ENCODE assay signal across 1 cellular context in the genomic region with DNA sequence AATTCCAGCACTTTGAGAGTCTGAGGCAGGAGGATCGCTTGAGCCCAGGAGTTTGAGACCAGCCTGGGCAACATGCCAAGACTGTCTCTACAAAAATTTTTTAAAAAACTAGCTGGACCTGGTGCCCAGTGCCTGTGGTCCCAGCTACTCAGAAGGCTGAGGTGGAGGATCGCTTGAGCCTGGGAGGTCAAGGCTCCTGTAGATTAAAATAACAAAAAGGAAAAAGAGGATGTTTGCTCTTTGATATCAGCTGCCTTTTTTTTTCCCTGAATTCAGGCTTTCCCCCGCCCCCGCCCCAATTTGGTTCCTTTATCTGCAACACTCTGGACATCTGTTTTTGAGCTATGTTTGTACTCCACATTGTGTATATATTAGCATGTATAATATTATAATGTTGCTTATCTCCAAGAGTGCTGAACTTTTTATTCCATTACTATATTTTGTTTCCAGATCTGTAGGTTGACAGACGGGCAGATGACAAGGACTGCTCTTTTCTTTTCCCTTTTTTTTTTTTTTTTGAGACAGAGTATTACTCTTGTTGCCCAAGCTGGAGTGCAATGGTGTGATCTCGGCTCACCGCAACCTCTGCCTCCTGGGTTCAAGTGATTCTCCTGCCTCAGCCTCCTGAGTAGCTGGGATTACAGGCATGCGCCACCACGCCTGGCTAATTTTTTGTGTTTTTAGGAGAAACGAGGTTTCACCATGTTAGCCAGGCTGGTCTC.
A peak's percentile ranks its signal among the peaks of the same experiment; 100 is the strongest.
TF ChIP-seq lines count a peak whose summit lies in the region.

No MANE protein-coding gene starts in this region.

TF ChIP-seq in K562, 482 proteins besides CTCF, POLR2A, EP300 and RAD21 (continued from another document and continues in another):
- TF ChIP-seq, protein P1, sequence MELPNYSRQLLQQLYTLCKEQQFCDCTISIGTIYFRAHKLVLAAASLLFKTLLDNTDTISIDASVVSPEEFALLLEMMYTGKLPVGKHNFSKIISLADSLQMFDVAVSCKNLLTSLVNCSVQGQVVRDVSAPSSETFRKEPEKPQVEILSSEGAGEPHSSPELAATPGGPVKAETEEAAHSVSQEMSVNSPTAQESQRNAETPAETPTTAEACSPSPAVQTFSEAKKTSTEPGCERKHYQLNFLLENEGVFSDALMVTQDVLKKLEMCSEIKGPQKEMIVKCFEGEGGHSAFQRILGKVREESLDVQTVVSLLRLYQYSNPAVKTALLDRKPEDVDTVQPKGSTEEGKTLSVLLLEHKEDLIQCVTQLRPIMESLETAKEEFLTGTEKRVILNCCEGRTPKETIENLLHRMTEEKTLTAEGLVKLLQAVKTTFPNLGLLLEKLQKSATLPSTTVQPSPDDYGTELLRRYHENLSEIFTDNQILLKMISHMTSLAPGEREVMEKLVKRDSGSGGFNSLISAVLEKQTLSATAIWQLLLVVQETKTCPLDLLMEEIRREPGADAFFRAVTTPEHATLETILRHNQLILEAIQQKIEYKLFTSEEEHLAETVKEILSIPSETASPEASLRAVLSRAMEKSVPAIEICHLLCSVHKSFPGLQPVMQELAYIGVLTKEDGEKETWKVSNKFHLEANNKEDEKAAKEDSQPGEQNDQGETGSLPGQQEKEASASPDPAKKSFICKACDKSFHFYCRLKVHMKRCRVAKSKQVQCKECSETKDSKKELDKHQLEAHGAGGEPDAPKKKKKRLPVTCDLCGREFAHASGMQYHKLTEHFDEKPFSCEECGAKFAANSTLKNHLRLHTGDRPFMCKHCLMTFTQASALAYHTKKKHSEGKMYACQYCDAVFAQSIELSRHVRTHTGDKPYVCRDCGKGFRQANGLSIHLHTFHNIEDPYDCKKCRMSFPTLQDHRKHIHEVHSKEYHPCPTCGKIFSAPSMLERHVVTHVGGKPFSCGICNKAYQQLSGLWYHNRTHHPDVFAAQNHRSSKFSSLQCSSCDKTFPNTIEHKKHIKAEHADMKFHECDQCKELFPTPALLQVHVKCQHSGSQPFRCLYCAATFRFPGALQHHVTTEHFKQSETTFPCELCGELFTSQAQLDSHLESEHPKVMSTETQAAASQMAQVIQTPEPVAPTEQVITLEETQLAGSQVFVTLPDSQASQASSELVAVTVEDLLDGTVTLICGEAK (IDR thresholded peaks at IDR 0.05), result peak; percentile 56; the same call in 1 of the 2 replicates
- TF ChIP-seq, protein P1 (CRISPR knock-in tag; IDR thresholded peaks at IDR 0.05), result no peak
- no peak for TF ChIP-seq MIER1 (IDR thresholded peaks at IDR 0.05; ENCODE audit: low read depth)
- TF ChIP-seq, protein P2, sequence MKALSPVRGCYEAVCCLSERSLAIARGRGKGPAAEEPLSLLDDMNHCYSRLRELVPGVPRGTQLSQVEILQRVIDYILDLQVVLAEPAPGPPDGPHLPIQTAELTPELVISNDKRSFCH (CRISPR knock-in tag; IDR thresholded peaks at IDR 0.05), result no peak
- TF ChIP-seq, protein P2 (tag; IDR thresholded peaks at IDR 0.05), result no peak
- no peak for TF ChIP-seq TGIF2 (CRISPR knock-in tag; IDR thresholded peaks at IDR 0.05)
- peak; percentile 71 for TF ChIP-seq MEIS2 (IDR thresholded peaks at IDR 0.05; ENCODE audit: partially characterized antibody)
- peak; percentile 32; the same call in 1 of the 2 replicates for TF ChIP-seq SMARCC2 (IDR thresholded peaks at IDR 0.05; ENCODE audit: low read depth)
- TF ChIP-seq, protein P3, sequence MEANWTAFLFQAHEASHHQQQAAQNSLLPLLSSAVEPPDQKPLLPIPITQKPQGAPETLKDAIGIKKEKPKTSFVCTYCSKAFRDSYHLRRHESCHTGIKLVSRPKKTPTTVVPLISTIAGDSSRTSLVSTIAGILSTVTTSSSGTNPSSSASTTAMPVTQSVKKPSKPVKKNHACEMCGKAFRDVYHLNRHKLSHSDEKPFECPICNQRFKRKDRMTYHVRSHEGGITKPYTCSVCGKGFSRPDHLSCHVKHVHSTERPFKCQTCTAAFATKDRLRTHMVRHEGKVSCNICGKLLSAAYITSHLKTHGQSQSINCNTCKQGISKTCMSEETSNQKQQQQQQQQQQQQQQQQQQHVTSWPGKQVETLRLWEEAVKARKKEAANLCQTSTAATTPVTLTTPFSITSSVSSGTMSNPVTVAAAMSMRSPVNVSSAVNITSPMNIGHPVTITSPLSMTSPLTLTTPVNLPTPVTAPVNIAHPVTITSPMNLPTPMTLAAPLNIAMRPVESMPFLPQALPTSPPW (CRISPR knock-in tag; IDR thresholded peaks at IDR 0.05), result peak; percentile 83
- TF ChIP-seq E2F3 (CRISPR knock-in tag; IDR thresholded peaks at IDR 0.05), result no peak
- no peak for TF ChIP-seq CSDE1 (IDR thresholded peaks at IDR 0.05)
- TF ChIP-seq, protein P4, sequence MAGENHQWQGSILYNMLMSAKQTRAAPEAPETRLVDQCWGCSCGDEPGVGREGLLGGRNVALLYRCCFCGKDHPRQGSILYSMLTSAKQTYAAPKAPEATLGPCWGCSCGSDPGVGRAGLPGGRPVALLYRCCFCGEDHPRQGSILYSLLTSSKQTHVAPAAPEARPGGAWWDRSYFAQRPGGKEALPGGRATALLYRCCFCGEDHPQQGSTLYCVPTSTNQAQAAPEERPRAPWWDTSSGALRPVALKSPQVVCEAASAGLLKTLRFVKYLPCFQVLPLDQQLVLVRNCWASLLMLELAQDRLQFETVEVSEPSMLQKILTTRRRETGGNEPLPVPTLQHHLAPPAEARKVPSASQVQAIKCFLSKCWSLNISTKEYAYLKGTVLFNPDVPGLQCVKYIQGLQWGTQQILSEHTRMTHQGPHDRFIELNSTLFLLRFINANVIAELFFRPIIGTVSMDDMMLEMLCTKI (IDR thresholded peaks at IDR 0.05; ENCODE audit: partially characterized antibody), result no peak
- 0 out of 2 replicates have a peak, but pooled peaks have one; percentile 7 for TF ChIP-seq CTBP1 (IDR thresholded peaks at IDR 0.05; ENCODE audit: borderline replicate concordance)
- TF ChIP-seq CHD1 (IDR thresholded peaks at IDR 0.05; ENCODE audit: low read length), result no peak
- no peak for TF ChIP-seq SRSF7 (optimal IDR thresholded peaks at IDR 0.05; ENCODE audit: low read depth, low read length)
- TF ChIP-seq ZNF140 (CRISPR knock-in tag; IDR thresholded peaks at IDR 0.05), result no peak
- TF ChIP-seq HDAC3 (IDR thresholded peaks at IDR 0.05; ENCODE audit: borderline replicate concordance, partially characterized antibody), result peak; percentile 16
- TF ChIP-seq SMAD4 (CRISPR knock-in tag; conservative IDR thresholded peaks at IDR 0.05), result 0 out of 2 replicates have a peak, but pooled peaks have one; percentile 23
- TF ChIP-seq ZNF589 (CRISPR knock-in tag; IDR thresholded peaks at IDR 0.05; ENCODE audit: low read depth), result 0 out of 2 replicates have a peak, but pooled peaks have one; percentile 55
- TF ChIP-seq, protein P5, sequence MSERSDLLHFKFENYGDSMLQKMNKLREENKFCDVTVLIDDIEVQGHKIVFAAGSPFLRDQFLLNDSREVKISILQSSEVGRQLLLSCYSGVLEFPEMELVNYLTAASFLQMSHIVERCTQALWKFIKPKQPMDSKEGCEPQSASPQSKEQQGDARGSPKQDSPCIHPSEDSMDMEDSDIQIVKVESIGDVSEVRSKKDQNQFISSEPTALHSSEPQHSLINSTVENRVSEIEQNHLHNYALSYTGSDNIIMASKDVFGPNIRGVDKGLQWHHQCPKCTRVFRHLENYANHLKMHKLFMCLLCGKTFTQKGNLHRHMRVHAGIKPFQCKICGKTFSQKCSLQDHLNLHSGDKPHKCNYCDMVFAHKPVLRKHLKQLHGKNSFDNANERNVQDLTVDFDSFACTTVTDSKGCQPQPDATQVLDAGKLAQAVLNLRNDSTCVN (CRISPR knock-in tag; IDR thresholded peaks at IDR 0.05), result peak; percentile 82; the same call in 1 of the 2 replicates
- peak; percentile 26; the same call in 1 of the 2 replicates for TF ChIP-seq NCOA1 (IDR thresholded peaks at IDR 0.05; ENCODE audit: low read depth)
- no peak for TF ChIP-seq ZNF79 (CRISPR knock-in tag; IDR thresholded peaks at IDR 0.05; ENCODE audit: low read depth)
- TF ChIP-seq MCM5 (IDR thresholded peaks at IDR 0.05; ENCODE audit: low read depth), result no peak
- no peak for TF ChIP-seq PYGO2 (tag; IDR thresholded peaks at IDR 0.05)
- no peak for TF ChIP-seq MYC (IDR thresholded peaks at IDR 0.05; ENCODE audit: low read depth, low read length)
- TF ChIP-seq MYC (CRISPR knock-in tag; IDR thresholded peaks at IDR 0.05; ENCODE audit: borderline replicate concordance, low read depth), result no peak
- TF ChIP-seq ZNF41 (CRISPR knock-in tag; conservative IDR thresholded peaks at IDR 0.05), result no peak
- TF ChIP-seq, protein P6, sequence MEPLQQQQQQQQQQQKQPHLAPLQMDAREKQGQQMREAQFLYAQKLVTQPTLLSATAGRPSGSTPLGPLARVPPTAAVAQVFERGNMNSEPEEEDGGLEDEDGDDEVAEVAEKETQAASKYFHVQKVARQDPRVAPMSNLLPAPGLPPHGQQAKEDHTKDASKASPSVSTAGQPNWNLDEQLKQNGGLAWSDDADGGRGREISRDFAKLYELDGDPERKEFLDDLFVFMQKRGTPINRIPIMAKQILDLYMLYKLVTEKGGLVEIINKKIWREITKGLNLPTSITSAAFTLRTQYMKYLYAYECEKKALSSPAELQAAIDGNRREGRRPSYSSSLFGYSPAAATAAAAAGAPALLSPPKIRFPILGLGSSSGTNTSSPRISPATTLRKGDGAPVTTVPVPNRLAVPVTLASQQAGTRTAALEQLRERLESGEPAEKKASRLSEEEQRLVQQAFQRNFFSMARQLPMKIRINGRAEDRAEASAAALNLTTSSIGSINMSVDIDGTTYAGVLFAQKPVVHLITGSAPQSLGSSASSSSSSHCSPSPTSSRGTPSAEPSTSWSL (CRISPR knock-in tag; IDR thresholded peaks at IDR 0.05; ENCODE audit: borderline replicate concordance), result no peak
- TF ChIP-seq ZBTB17 (CRISPR knock-in tag; IDR thresholded peaks at IDR 0.05), result no peak
- TF ChIP-seq, protein P7, sequence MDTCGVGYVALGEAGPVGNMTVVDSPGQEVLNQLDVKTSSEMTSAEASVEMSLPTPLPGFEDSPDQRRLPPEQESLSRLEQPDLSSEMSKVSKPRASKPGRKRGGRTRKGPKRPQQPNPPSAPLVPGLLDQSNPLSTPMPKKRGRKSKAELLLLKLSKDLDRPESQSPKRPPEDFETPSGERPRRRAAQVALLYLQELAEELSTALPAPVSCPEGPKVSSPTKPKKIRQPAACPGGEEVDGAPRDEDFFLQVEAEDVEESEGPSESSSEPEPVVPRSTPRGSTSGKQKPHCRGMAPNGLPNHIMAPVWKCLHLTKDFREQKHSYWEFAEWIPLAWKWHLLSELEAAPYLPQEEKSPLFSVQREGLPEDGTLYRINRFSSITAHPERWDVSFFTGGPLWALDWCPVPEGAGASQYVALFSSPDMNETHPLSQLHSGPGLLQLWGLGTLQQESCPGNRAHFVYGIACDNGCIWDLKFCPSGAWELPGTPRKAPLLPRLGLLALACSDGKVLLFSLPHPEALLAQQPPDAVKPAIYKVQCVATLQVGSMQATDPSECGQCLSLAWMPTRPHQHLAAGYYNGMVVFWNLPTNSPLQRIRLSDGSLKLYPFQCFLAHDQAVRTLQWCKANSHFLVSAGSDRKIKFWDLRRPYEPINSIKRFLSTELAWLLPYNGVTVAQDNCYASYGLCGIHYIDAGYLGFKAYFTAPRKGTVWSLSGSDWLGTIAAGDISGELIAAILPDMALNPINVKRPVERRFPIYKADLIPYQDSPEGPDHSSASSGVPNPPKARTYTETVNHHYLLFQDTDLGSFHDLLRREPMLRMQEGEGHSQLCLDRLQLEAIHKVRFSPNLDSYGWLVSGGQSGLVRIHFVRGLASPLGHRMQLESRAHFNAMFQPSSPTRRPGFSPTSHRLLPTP (IDR thresholded peaks at IDR 0.05; ENCODE audit: borderline replicate concordance, extremely low read depth, insufficient read length), result no peak
- TF ChIP-seq MEF2D (tag; conservative IDR thresholded peaks at IDR 0.05; ENCODE audit: low read depth), result no peak; the same call in 1 of the 2 replicates
- TF ChIP-seq, protein P8, sequence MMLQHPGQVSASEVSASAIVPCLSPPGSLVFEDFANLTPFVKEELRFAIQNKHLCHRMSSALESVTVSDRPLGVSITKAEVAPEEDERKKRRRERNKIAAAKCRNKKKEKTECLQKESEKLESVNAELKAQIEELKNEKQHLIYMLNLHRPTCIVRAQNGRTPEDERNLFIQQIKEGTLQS (IDR thresholded peaks at IDR 0.05), result no peak
- TF ChIP-seq, protein P8 (CRISPR knock-in tag; conservative IDR thresholded peaks at IDR 0.05), result no peak
- no peak for TF ChIP-seq SMAD3 (CRISPR knock-in tag; conservative IDR thresholded peaks at IDR 0.05)
